In the genomic region with DNA sequence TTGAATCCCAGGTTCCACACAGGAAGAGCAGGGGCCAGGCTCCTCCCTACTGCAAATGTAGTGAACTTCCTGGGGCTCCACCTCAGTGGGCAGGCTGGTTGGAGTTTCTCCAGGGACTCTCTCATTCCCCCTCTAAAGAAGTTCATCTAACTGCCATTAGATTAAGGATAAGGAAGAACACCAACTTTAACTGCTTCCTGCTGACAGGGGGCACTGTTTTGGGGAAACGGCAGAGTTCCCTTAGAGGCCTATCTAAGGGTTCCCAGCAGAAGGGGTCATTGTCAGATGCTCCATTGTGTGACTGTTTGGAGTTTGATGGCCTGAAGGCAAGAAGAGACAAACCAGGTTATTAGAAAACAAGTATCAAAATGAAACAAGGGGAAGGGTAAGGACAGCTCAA, we compare ENCODE assay signal across 2 cellular contexts.
TF ChIP-seq lines count a peak whose summit lies in the region.

No MANE protein-coding gene starts in this region.

TF ChIP-seq in GM23338, 12 proteins besides CTCF, POLR2A, EP300 and RAD21 (continues in another document):
- TF ChIP-seq, protein P1, sequence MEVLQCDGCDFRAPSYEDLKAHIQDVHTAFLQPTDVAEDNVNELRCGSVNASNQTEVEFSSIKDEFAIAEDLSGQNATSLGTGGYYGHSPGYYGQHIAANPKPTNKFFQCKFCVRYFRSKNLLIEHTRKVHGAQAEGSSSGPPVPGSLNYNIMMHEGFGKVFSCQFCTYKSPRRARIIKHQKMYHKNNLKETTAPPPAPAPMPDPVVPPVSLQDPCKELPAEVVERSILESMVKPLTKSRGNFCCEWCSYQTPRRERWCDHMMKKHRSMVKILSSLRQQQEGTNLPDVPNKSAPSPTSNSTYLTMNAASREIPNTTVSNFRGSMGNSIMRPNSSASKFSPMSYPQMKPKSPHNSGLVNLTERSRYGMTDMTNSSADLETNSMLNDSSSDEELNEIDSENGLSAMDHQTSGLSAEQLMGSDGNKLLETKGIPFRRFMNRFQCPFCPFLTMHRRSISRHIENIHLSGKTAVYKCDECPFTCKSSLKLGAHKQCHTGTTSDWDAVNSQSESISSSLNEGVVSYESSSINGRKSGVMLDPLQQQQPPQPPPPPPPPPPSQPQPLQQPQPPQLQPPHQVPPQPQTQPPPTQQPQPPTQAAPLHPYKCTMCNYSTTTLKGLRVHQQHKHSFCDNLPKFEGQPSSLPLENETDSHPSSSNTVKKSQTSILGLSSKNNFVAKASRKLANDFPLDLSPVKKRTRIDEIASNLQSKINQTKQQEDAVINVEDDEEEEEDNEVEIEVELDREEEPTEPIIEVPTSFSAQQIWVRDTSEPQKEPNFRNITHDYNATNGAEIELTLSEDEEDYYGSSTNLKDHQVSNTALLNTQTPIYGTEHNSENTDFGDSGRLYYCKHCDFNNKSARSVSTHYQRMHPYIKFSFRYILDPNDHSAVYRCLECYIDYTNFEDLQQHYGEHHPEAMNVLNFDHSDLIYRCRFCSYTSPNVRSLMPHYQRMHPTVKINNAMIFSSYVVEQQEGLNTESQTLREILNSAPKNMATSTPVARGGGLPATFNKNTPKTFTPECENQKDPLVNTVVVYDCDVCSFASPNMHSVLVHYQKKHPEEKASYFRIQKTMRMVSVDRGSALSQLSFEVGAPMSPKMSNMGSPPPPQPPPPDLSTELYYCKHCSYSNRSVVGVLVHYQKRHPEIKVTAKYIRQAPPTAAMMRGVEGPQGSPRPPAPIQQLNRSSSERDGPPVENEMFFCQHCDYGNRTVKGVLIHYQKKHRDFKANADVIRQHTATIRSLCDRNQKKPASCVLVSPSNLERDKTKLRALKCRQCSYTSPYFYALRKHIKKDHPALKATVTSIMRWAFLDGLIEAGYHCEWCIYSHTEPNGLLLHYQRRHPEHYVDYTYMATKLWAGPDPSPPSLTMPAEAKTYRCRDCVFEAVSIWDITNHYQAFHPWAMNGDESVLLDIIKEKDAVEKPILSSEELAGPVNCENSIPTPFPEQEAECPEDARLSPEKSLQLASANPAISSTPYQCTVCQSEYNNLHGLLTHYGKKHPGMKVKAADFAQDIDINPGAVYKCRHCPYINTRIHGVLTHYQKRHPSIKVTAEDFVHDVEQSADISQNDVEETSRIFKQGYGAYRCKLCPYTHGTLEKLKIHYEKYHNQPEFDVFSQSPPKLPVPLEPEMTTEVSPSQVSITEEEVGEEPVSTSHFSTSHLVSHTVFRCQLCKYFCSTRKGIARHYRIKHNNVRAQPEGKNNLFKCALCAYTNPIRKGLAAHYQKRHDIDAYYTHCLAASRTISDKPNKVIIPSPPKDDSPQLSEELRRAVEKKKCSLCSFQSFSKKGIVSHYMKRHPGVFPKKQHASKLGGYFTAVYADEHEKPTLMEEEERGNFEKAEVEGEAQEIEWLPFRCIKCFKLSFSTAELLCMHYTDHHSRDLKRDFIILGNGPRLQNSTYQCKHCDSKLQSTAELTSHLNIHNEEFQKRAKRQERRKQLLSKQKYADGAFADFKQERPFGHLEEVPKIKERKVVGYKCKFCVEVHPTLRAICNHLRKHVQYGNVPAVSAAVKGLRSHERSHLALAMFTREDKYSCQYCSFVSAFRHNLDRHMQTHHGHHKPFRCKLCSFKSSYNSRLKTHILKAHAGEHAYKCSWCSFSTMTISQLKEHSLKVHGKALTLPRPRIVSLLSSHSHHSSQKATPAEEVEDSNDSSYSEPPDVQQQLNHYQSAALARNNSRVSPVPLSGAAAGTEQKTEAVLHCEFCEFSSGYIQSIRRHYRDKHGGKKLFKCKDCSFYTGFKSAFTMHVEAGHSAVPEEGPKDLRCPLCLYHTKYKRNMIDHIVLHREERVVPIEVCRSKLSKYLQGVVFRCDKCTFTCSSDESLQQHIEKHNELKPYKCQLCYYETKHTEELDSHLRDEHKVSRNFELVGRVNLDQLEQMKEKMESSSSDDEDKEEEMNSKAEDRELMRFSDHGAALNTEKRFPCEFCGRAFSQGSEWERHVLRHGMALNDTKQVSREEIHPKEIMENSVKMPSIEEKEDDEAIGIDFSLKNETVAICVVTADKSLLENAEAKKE (CRISPR knock-in tag; IDR thresholded peaks at IDR 0.05), result no peak
- TF ChIP-seq EZH2phosphoT487 (IDR thresholded peaks at IDR 0.05; ENCODE audit: unreplicated experiment) (no peak), ETS1 (IDR thresholded peaks at IDR 0.05) (no peak), ZNF114 (CRISPR knock-in tag; IDR thresholded peaks at IDR 0.05) (no peak), ZNF331 (CRISPR knock-in tag; IDR thresholded peaks at IDR 0.05; ENCODE audit: low read depth) (no peak), STAT1 (IDR thresholded peaks at IDR 0.05; ENCODE audit: unreplicated experiment) (no peak), POLR2AphosphoS5 (IDR thresholded peaks at IDR 0.05; ENCODE audit: low read depth) (no peak), CREB1 (CRISPR knock-in tag; IDR thresholded peaks at IDR 0.05; ENCODE audit: low read depth) (no peak), EZH2 (IDR thresholded peaks at IDR 0.05; ENCODE audit: low read depth, unreplicated experiment) (no peak), NANOG (IDR thresholded peaks at IDR 0.05; ENCODE audit: borderline replicate concordance) (no peak), JUNB (IDR thresholded peaks at IDR 0.05; ENCODE audit: unreplicated experiment) (no peak)

TF ChIP-seq in SK-N-SH, 30 proteins besides CTCF, POLR2A, EP300 and RAD21 (continued from another document):
- no peak for TF ChIP-seq USF1 (IDR thresholded peaks at IDR 0.05; ENCODE audit: borderline replicate concordance, low read depth)
- no peak for TF ChIP-seq GABPA (IDR thresholded peaks at IDR 0.05; ENCODE audit: low read depth)
- TF ChIP-seq FOXJ3 (CRISPR knock-in tag; IDR thresholded peaks at IDR 0.05), result no peak
- TF ChIP-seq, protein P2, sequence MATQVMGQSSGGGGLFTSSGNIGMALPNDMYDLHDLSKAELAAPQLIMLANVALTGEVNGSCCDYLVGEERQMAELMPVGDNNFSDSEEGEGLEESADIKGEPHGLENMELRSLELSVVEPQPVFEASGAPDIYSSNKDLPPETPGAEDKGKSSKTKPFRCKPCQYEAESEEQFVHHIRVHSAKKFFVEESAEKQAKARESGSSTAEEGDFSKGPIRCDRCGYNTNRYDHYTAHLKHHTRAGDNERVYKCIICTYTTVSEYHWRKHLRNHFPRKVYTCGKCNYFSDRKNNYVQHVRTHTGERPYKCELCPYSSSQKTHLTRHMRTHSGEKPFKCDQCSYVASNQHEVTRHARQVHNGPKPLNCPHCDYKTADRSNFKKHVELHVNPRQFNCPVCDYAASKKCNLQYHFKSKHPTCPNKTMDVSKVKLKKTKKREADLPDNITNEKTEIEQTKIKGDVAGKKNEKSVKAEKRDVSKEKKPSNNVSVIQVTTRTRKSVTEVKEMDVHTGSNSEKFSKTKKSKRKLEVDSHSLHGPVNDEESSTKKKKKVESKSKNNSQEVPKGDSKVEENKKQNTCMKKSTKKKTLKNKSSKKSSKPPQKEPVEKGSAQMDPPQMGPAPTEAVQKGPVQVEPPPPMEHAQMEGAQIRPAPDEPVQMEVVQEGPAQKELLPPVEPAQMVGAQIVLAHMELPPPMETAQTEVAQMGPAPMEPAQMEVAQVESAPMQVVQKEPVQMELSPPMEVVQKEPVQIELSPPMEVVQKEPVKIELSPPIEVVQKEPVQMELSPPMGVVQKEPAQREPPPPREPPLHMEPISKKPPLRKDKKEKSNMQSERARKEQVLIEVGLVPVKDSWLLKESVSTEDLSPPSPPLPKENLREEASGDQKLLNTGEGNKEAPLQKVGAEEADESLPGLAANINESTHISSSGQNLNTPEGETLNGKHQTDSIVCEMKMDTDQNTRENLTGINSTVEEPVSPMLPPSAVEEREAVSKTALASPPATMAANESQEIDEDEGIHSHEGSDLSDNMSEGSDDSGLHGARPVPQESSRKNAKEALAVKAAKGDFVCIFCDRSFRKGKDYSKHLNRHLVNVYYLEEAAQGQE (IDR thresholded peaks at IDR 0.05; ENCODE audit: low read depth, low read length), result no peak
- no peak for TF ChIP-seq RXRA (IDR thresholded peaks at IDR 0.05; ENCODE audit: borderline replicate concordance, low read depth)
- no peak for TF ChIP-seq FOSL2 (IDR thresholded peaks at IDR 0.05; ENCODE audit: borderline replicate concordance, low read depth)
- TF ChIP-seq RCOR1 (IDR thresholded peaks at IDR 0.05; ENCODE audit: low read length), result no peak
- TF ChIP-seq MXI1 (IDR thresholded peaks at IDR 0.05; ENCODE audit: low read depth, low read length), result no peak
- no peak for TF ChIP-seq PBX3 (IDR thresholded peaks at IDR 0.05)
- TF ChIP-seq, protein P3, sequence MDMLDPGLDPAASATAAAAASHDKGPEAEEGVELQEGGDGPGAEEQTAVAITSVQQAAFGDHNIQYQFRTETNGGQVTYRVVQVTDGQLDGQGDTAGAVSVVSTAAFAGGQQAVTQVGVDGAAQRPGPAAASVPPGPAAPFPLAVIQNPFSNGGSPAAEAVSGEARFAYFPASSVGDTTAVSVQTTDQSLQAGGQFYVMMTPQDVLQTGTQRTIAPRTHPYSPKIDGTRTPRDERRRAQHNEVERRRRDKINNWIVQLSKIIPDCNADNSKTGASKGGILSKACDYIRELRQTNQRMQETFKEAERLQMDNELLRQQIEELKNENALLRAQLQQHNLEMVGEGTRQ (IDR thresholded peaks at IDR 0.05; ENCODE audit: borderline replicate concordance, low read depth, low read length), result no peak
- TF ChIP-seq JUND (IDR thresholded peaks at IDR 0.05), result no peak
